Comparison of ENCODE assay signal across 18 cellular contexts in the genomic region with DNA sequence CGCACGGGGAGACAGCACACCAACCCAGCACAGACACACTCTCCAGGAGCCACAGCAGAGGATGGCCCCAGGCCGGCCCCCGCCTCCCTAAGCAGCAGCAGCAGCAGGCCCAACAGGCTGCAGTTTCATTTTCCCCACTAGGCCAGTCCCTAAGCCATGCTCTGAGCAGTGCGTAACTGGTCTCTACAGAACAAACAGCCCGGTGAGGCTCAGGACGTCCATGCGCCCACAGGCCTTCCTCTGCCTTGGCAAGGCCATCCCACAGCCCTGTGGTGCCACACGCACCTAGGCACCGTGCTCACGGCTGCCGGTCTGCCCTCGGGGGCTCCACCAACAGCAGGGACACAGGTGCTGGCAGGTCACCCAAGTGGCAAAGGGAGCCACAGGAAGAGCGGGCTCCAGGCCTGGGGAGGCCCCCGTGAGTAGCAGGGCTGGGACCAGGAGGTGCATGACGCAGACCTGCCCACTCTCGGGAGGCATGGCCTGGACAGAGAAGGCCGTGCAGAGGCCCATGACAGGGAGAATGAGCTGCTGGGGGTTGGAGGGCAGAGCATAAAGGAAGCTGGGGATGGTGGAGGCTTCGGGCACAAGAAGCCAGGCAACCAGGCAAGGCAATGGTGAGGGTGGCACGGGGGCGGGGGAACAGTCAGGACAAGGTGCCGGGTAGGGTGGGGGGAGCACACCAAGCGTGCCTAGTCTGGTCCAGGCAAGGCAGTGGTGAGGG. TPM values are rescaled to one million over a fixed set of nuclear protein-coding genes. Genes with fewer than 3 reads are reported as not detected.
DNase-seq lines count a peak whose midpoint lies in the region; ATAC-seq, FAIRE-seq and TF ChIP-seq lines count a peak whose summit lies in the region.
"Had no signal": no experiment of that assay in that cellular context is flagged by ENCODE, and none has a peak within 500 bp of the region (broad histone marks: within the 10 kb centered on the region; RNA-seq: fewer than 3 reads in every experiment).

No MANE protein-coding gene starts in this region.

- DNase-seq in right lobe of liver: peak in 2 of 3 donors; percentile 16 to 44
- DNase-seq in HepG2 (ENCODE audit: low spot score): no peak
- DNase-seq in osteoblast (ENCODE audit: insufficient read length, low spot score, missing footprints): peak; percentile 91
- peak; percentile 55 to 76 for DNase-seq in aorta
- no peak for DNase-seq in DMS 273 treated with DMSO at 0.1 percent for 48 hours (lab: John Stamatoyannopoulos, UW)
- DNase-seq: activated CD8-positive, alpha-beta memory T cell treated with anti-CD3 and anti-CD28 coated beads, Interleukin-2, amount 50 U/mL, for 48 hours; activated naive CD8-positive, alpha-beta T cell treated with anti-CD3 and anti-CD28 coated beads, Interleukin-2, amount 50 U/mL, for 24 hours; DMS79; erythroblast; hypothalamus; NCI-H1048; PC-3; WERI-Rb-1 had no signal

- H3K36me3 ChIP-seq in right lobe of liver (no peaks in the 10 kb centered on the region), HepG2 (replicated peaks in 1 of 2; ENCODE audit: control insufficient read depth in 1 of 2, insufficient read depth in 2 of 2, low read length in 2 of 2) (no peaks in the 10 kb centered on the region), esophagus (ENCODE audit: control insufficient read depth in 2 of 2, insufficient read depth in 2 of 2, low read length in 1 of 2) (peaks cover 0 to 10% of the 10 kb centered on the region in 2 donors), osteoblast (ENCODE audit: insufficient read depth, low read length) (no peaks in the 10 kb centered on the region), aorta (ENCODE audit: control insufficient read depth in 1 of 2, insufficient read depth in 2 of 2, low read length in 1 of 2) (no peaks in the 10 kb centered on the region)
- H3K36me3 ChIP-seq: neutrophil, WERI-Rb-1 had no signal

- no peaks in the 10 kb centered on the region for H3K27me3 ChIP-seq in right lobe of liver
- H3K27me3 ChIP-seq in HepG2 (ENCODE audit: control insufficient read depth in 1 of 2, insufficient read depth in 2 of 2, low read length in 2 of 2): no peaks in the 10 kb centered on the region
- H3K27me3 ChIP-seq in esophagus (ENCODE audit: control insufficient read depth in 1 of 2, insufficient read depth in 2 of 2, low read length in 2 of 2): no peaks in the 10 kb centered on the region
- no peaks in the 10 kb centered on the region for H3K27me3 ChIP-seq in osteoblast (ENCODE audit: insufficient read depth, low read length)
- H3K27me3 ChIP-seq in aorta (ENCODE audit: control insufficient read depth in 1 of 2, insufficient read depth in 2 of 2, low read length in 1 of 2): no peaks in the 10 kb centered on the region
- H3K27me3 ChIP-seq: neutrophil had no signal

- POLR2A ChIA-PET in HepG2 (lab: Yijun Ruan, JAX): no interaction called here

- no peak for FAIRE-seq in HepG2 (lab: Jason Lieb, UNC)

- no peak overlapping the region for H3K4me3 ChIP-seq in right lobe of liver
- H3K4me3 ChIP-seq in HepG2 (replicated peaks in 1 of 3; ENCODE audit: insufficient read depth in 1 of 3, low read depth in 2 of 3, low read length in 3 of 3): no peak overlapping the region
- H3K4me3 ChIP-seq in esophagus (ENCODE audit: low read depth in 1 of 2, low read length in 2 of 2): no peak overlapping the region
- no peak overlapping the region for H3K4me3 ChIP-seq in osteoblast (ENCODE audit: insufficient read depth, low read length)
- H3K4me3 ChIP-seq in aorta (ENCODE audit: low read length in 2 of 2): no peak overlapping the region
- H3K4me3 ChIP-seq: lung had no signal

- whole genome bisulfite sequencing in right lobe of liver (ENCODE audit: insufficient coverage, low coverage, low lambda C conversion rate, missing lambda C conversion rate): 90% methylated on average over 4 of the region's 23 CpGs
- WGBS in HepG2 (ENCODE audit: low lambda C conversion rate): 91% methylated on average over 18 of the region's 23 CpGs
- 65 to 80% methylated on average over 23 of the region's 23 CpGs for WGBS in esophagus, 2 donors
- 48 to 49% methylated on average over 23 of the region's 23 CpGs for WGBS in aorta, 2 donors

- peaks cover 15% of the 10 kb centered on the region; the same call in 1 of the 2 replicates for H4K20me1 ChIP-seq in HepG2 (ENCODE audit: insufficient read depth, low read length)
- H4K20me1 ChIP-seq in osteoblast (ENCODE audit: insufficient read depth, low read length): peaks cover 82% of the 10 kb centered on the region

- peak in 1 of 4 donors; percentile 3 for ATAC-seq in right lobe of liver
- ATAC-seq in HepG2: no peak; the same call in 1 of the 3 replicates
- no peak for ATAC-seq in aorta (ENCODE audit: low FRiP score)
- ATAC-seq in HG03378 (IDR thresholded peaks at IDR 0.05; ENCODE audit: unreplicated experiment): no peak
- no peak for ATAC-seq in HG02973 (IDR thresholded peaks at IDR 0.05; ENCODE audit: unreplicated experiment)
- ATAC-seq: activated naive CD8-positive, alpha-beta T cell treated with anti-CD3 and anti-CD28 coated beads, Interleukin-2, amount 50 U/mL, for 24 hours; PC-3 had no signal

- CTCF ChIA-PET in HepG2 (lab: Yijun Ruan, JAX; ENCODE audit: low intra/inter-chr PET ratio, low total read pairs): no interaction called here

- H3K9me3 ChIP-seq in right lobe of liver (no peaks in the 10 kb centered on the region), HepG2 (ENCODE audit: low read length) (no peaks in the 10 kb centered on the region), esophagus (ENCODE audit: control insufficient read depth in 2 of 2, insufficient read depth in 1 of 2, low read depth in 1 of 2, low read length in 1 of 2) (no peaks in the 10 kb centered on the region), osteoblast (ENCODE audit: low read depth, low read length) (no peaks in the 10 kb centered on the region), aorta (ENCODE audit: control insufficient read depth, low read length) (no peaks in the 10 kb centered on the region)
- H3K9me3 ChIP-seq: neutrophil had no signal

- no TSS peak for BruUV-seq in HepG2 (replicated peaks; lab: Mats Ljungman, UMichigan)

- H3K9ac ChIP-seq in HepG2 (ENCODE audit: insufficient read depth, low read depth, low read length): no peak overlapping the region

- intact Hi-C loops in right lobe of liver (cut with DNase I) (no loop called here), HepG2 (cut with micrococcal nuclease; ENCODE audit: unreplicated experiment) (no loop called here), aorta (cut with DNase I) (loop anchor here in 1 of 2 donors (10.0 kb wide), 1 partner anchor 213 kb away; no protein-coding TSS in a partner anchor)

- TF ChIP-seq POLR2A in right lobe of liver (IDR thresholded peaks at IDR 0.05) (no peak), HepG2 (IDR thresholded peaks at IDR 0.05; ENCODE audit: insufficient read depth in 1 of 2, low read depth in 2 of 2, low read length in 2 of 2) (no peak)

- H3K4me1 ChIP-seq in right lobe of liver: peaks cover 0 to 2% (median 0%) of the 10 kb centered on the region in 4 donors
- H3K4me1 ChIP-seq in HepG2 (ENCODE audit: insufficient read depth, low read length): no peaks in the 10 kb centered on the region
- H3K4me1 ChIP-seq in esophagus (ENCODE audit: control insufficient read depth in 2 of 2, insufficient read depth in 2 of 2, low read length in 1 of 2): peaks cover 21 to 48% of the 10 kb centered on the region in 2 donors
- peaks cover 4% of the 10 kb centered on the region for H3K4me1 ChIP-seq in osteoblast (ENCODE audit: insufficient read depth, low read length)
- H3K4me1 ChIP-seq in aorta (ENCODE audit: control insufficient read depth in 1 of 2, insufficient read depth in 2 of 2, low read length in 2 of 2): no peaks in the 10 kb centered on the region

- H3K27ac ChIP-seq in right lobe of liver: no peak overlapping the region
- no peak overlapping the region for H3K27ac ChIP-seq in HepG2 (ENCODE audit: extremely low read length, insufficient read depth, low read length)
- H3K27ac ChIP-seq in esophagus (ENCODE audit: low read depth in 2 of 2, low read length in 1 of 2): peak overlapping the region; percentile 47 to 60
- no peak overlapping the region for H3K27ac ChIP-seq in osteoblast (ENCODE audit: low read depth, low read length)
- H3K27ac ChIP-seq in aorta (ENCODE audit: low read depth in 1 of 2, low read length in 2 of 2): peak overlapping the region in 1 of 2 donors; percentile 38
- H3K27ac ChIP-seq: neutrophil, WERI-Rb-1 had no signal

- TF ChIP-seq CTCF in right lobe of liver (IDR thresholded peaks at IDR 0.05) (no peak), HepG2 (CRISPR knock-in tag; IDR thresholded peaks at IDR 0.05) (no peak), osteoblast (IDR thresholded peaks at IDR 0.05; ENCODE audit: extremely low read depth, low read depth, low read length) (no peak)

- TF ChIP-seq EP300 in HepG2 (IDR thresholded peaks at IDR 0.05; ENCODE audit: low read depth in 2 of 2, low read length in 2 of 2) (no peak), HepG2 (CRISPR knock-in tag; IDR thresholded peaks at IDR 0.05; ENCODE audit: borderline replicate concordance) (no peak)

- H2AFZ ChIP-seq in HepG2 (ENCODE audit: low read length) (no peak overlapping the region), osteoblast (ENCODE audit: low read length) (no peak overlapping the region)

- in situ Hi-C loops in HepG2 (cut with HindIII; ENCODE audit: extremely low pct_ligation_motif_present, low pct_unique_long_range_greater_than_20kb): no loop called here

- TF ChIP-seq RAD21 in HepG2 (CRISPR knock-in tag; IDR thresholded peaks at IDR 0.05): no peak

- H3K79me2 ChIP-seq in HepG2 (ENCODE audit: insufficient read depth, low read length) (peaks cover 3% of the 10 kb centered on the region), osteoblast (ENCODE audit: insufficient read depth, low read length) (peaks cover 68% of the 10 kb centered on the region)

- no peak overlapping the region for H3K4me2 ChIP-seq in HepG2 (ENCODE audit: low read depth, low read length)
- H3K4me2 ChIP-seq in osteoblast (ENCODE audit: insufficient read depth, low read length): no peak overlapping the region

RNA-seq across cellular contexts. Expression of gene MOB2, which starts 1.4 kb away (rescaled TPM):
- 10 to 100 TPM in 5 of 6 experiments, 1 to 10 TPM in 1; 8.5 to 17.0 (median 14.1) TPM for total RNA-seq in right lobe of liver
- 21.8 and 22.3 TPM in 2 replicates for total RNA-seq in HepG2 (2016; rRNA removed; fragmentation: Illumina TruSeq; extraction: Trizol)
- 10.4 and 12.3 TPM in 2 replicates for total RNA-seq in HepG2 (2016; cell fraction: cytosol; rRNA removed; fragmentation: Illumina TruSeq; extraction: Trizol; ENCODE audit: low read depth)
- total RNA-seq in HepG2 (2016; cell fraction: insoluble cytoplasmic fraction; rRNA removed; fragmentation: Illumina TruSeq; extraction: Trizol): 21.2 and 23.8 TPM in 2 replicates
- total RNA-seq in HepG2 (2016; cell fraction: membrane; rRNA removed; fragmentation: Illumina TruSeq; extraction: Trizol): 16.9 and 20.1 TPM in 2 replicates
- 12.2 and 12.9 TPM in 2 replicates for total RNA-seq in HepG2 (2016; cell fraction: nucleus; rRNA removed; fragmentation: Illumina TruSeq; extraction: Trizol)
- 27.7 and 37.6 TPM in 2 replicates for polyA plus RNA-seq in HepG2 (2011; rRNA removed)
- 24.6 and 33.1 TPM in 2 replicates for polyA plus RNA-seq in HepG2 (2011; cell fraction: cytosol; rRNA removed)
- polyA plus RNA-seq in HepG2 (2011; cell fraction: nucleus; rRNA removed): 72.4 and 74.8 TPM in 2 replicates
- polyA plus RNA-seq in HepG2 (2012): 15.8 and 25.3 TPM in 2 replicates
- polyA plus RNA-seq in HepG2 (2016; cell fraction: cytosol; fragmentation: Illumina TruSeq; extraction: Trizol; ENCODE audit: low read depth): 8.6 and 10.0 TPM in 2 replicates
- polyA plus RNA-seq in HepG2 (2016; cell fraction: insoluble cytoplasmic fraction; fragmentation: Illumina TruSeq; extraction: Trizol; ENCODE audit: low read depth): 23.8 and 24.4 TPM in 2 replicates
- 15.0 and 16.7 TPM in 2 replicates for polyA plus RNA-seq in HepG2 (2016; cell fraction: membrane; fragmentation: Illumina TruSeq; extraction: Trizol; ENCODE audit: low read depth)
- 23.4 and 24.8 TPM in 2 replicates for polyA plus RNA-seq in HepG2 (2016; cell fraction: nucleus; fragmentation: Illumina TruSeq; extraction: Trizol; ENCODE audit: insufficient read depth, low read depth)
- 21.3 and 36.0 TPM in 2 replicates for polyA minus RNA-seq in HepG2 (2011; rRNA and poly(A)+ RNA removed; ENCODE audit: low replicate concordance)
- polyA minus RNA-seq in HepG2 (2011; cell fraction: cytosol; rRNA and poly(A)+ RNA removed): 7.4 and 16.7 TPM in 2 replicates
- 8.7 and 9.8 TPM in 2 replicates for polyA minus RNA-seq in HepG2 (2011; cell fraction: nucleus; rRNA and poly(A)+ RNA removed)
- polyA plus RNA-seq in esophagus: 10 to 100 TPM; 33.2 to 43.8 TPM
- total RNA-seq in osteoblast: 28.2 and 29.8 TPM in 2 replicates
- total RNA-seq in aorta: 10 to 100 TPM; 51.3 to 65.8 TPM
- polyA plus RNA-seq in aorta: 100 to 1,000 TPM in 1 of 2 donors, 10 to 100 TPM in 1; 32.4 to 104 TPM

Comparison
In these comparisons a context has a peak if more than half of its experiments do, and no peak if none do; other contexts are left out.
1. DNase-seq: peak in right lobe of liver (2 of 3), osteoblast (single experiment) and aorta (2 of 2); none in HepG2 (single experiment) and DMS 273 treated with DMSO at 0.1 percent for 48 hours (single experiment).
2. H3K27ac ChIP-seq: peak in esophagus (2 of 2); none in right lobe of liver (0 of 3), HepG2 (single experiment) and osteoblast (single experiment).